Comparison of ENCODE assay signal across 8 cellular contexts in the genomic region with DNA sequence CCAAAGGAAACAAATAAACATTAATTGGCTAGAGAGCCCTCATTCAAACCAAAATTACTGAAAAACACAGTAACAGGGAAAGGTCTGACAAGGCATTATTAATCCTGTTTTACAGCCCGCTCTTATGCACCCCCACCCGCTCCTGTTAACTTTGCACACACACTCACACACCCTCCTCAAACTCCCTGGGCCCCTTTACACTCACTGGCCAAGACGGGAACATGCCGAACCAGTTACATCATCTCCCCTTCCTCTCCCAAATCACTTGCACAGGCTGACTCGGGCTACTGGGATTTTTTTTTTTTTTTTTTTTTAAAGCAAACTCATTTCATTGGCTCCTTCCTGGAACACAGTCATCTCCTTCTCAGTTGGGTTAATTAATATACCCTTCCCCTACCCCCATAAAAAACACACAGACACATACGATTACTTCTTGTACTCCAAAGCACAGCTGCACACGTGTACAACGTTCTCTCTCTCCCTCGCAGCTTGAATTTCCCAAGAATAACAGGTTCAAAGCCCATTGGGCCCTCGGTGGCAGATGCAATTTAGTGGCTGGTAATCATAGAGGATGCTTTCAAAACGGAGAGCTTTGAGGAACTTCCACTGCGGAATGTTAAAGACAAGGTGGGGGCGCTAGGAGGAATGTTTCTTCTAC. TPM values are rescaled to one million over a fixed set of nuclear protein-coding genes. Genes with fewer than 3 reads are reported as not detected.
DNase-seq lines count a peak whose midpoint lies in the region; ATAC-seq lines count a peak whose summit lies in the region.

No MANE protein-coding gene starts in this region.

- H3K4me3 ChIP-seq in SK-N-MC: peak overlapping the region; percentile 65

- H3K27me3 Mint-ChIP-seq in stimulated activated naive CD8-positive, alpha-beta T cell treated with anti-CD3 and anti-CD28 coated beads, Interleukin-15, amount 100 ng/mL, for 72 hours: no peaks in the 10 kb centered on the region

- intact Hi-C loops in Right ventricle myocardium superior (cut with DNase I): no loop called here

- H3K27ac ChIP-seq in SK-N-MC: peak overlapping the region; percentile 92

- H3K9me3 Mint-ChIP-seq in stimulated activated naive CD8-positive, alpha-beta T cell treated with anti-CD3 and anti-CD28 coated beads, Interleukin-15, amount 100 ng/mL, for 72 hours: no peaks in the 10 kb centered on the region

- DNase-seq in HK-2 (ENCODE audit: unreplicated experiment) (peak; percentile 76), SK-N-MC (ENCODE audit: low read depth, low spot score) (peak; percentile 77), Right ventricle myocardium superior (peak; percentile 79), retina (peak; percentile 68), COLO829 (ENCODE audit: low spot score) (no peak), Kasumi-1 (lab: John Stamatoyannopoulos, UW) (no peak)
- no peak for DNase-seq in stimulated activated naive CD8-positive, alpha-beta T cell treated with anti-CD3 and anti-CD28 coated beads, Interleukin-15, amount 100 ng/mL, for 72 hours

- ATAC-seq in Right ventricle myocardium superior (ENCODE audit: poor library complexity) (peak; percentile 94), HG02610 (IDR thresholded peaks at IDR 0.05; ENCODE audit: unreplicated experiment) (no peak)
- no peak for ATAC-seq in stimulated activated naive CD8-positive, alpha-beta T cell treated with anti-CD3 and anti-CD28 coated beads, Interleukin-15, amount 100 ng/mL, for 72 hours

- H3K4me1 Mint-ChIP-seq in stimulated activated naive CD8-positive, alpha-beta T cell treated with anti-CD3 and anti-CD28 coated beads, Interleukin-15, amount 100 ng/mL, for 72 hours: peaks cover 85% of the 10 kb centered on the region

- H3K36me3 ChIP-seq in SK-N-MC (ENCODE audit: insufficient read depth, low read length): no peaks in the 10 kb centered on the region; the same call in 1 of the 2 replicates

- H3K9me3 ChIP-seq in SK-N-MC (ENCODE audit: low read depth, low read length): no peaks in the 10 kb centered on the region

- peak overlapping the region; percentile 67 for H3K9ac ChIP-seq in SK-N-MC (ENCODE audit: insufficient read length)

- H3K27ac Mint-ChIP-seq in stimulated activated naive CD8-positive, alpha-beta T cell treated with anti-CD3 and anti-CD28 coated beads, Interleukin-15, amount 100 ng/mL, for 72 hours: no peak overlapping the region

- no peak overlapping the region for H3K4me3 Mint-ChIP-seq in stimulated activated naive CD8-positive, alpha-beta T cell treated with anti-CD3 and anti-CD28 coated beads, Interleukin-15, amount 100 ng/mL, for 72 hours

RNA-seq across cellular contexts. Expression of a gene that starts 31.8 kb away (rescaled TPM):
- 19.2 TPM for total RNA-seq in Right ventricle myocardium superior

Comparison
In these comparisons a context has a peak if more than half of its experiments do, and no peak if none do; other contexts are left out.
1. DNase-seq: peak in HK-2 (single experiment), SK-N-MC (single experiment), Right ventricle myocardium superior (single experiment) and retina (single experiment); none in COLO829 (single experiment), Kasumi-1 (0 of 2) and stimulated activated naive CD8-positive, alpha-beta T cell treated with anti-CD3 and anti-CD28 coated beads, Interleukin-15, amount 100 ng/mL, for 72 hours (0 of 2).